ENCODE assay signal across 8 cellular contexts in genomic region chr1:184152502-184152901, GRCh38.
A peak's percentile ranks its signal among the peaks of the same experiment; 100 is the strongest.
DNase-seq lines count a peak whose midpoint lies in the region; ATAC-seq and TF ChIP-seq lines count a peak whose summit lies in the region.

No MANE protein-coding gene starts in this region.

- TF ChIP-seq CTCF in SK-N-SH (IDR thresholded peaks at IDR 0.05) (no peak), fibroblast of mammary gland (conservative IDR thresholded peaks at IDR 0.05; ENCODE audit: control insufficient read depth, insufficient read depth, low read depth, low read length) (no peak)

- H3K9me2 ChIP-seq in SK-N-SH, result no peaks in the 10 kb centered on the region

- H3K9me3 ChIP-seq in SK-N-SH (no peaks in the 10 kb centered on the region), trophoblast cell (ENCODE audit: insufficient read depth, low read depth, low read length) (no peaks in the 10 kb centered on the region)

- H3K27ac ChIP-seq in SK-N-SH (ENCODE audit: low read depth in 2 of 2, low read length in 1 of 2), result peak overlapping the region in 1 of 2 experiments; percentile 40; a peak in 1 of 4 replicates
- no peak overlapping the region for H3K27ac ChIP-seq in trophoblast cell (ENCODE audit: low read depth, low read length)
- no peak overlapping the region for H3K27ac ChIP-seq in caudate nucleus (ENCODE audit: low read depth, low read length)

- H2BK5ac ChIP-seq in trophoblast cell (ENCODE audit: low read depth, low read length, poor library complexity), result no peak overlapping the region

- 55% methylated on average over 9 of the region's 9 CpGs for WGBS in SK-N-SH (ENCODE audit: low lambda C conversion rate)
- no CpG with 5 or more reads among the region's 9 CpGs for WGBS in trophoblast cell (ENCODE audit: extremely low coverage, insufficient coverage, insufficient read length)

- TF ChIP-seq RAD21 in SK-N-SH (IDR thresholded peaks at IDR 0.05; ENCODE audit: low read length), result no peak

- CTCF ChIA-PET in SK-N-SH (lab: Yijun Ruan, JAX), result no interaction called here

- H4K91ac ChIP-seq in trophoblast cell (ENCODE audit: low read depth, low read length), result no peak overlapping the region

- H3K79me2 ChIP-seq in SK-N-SH (ENCODE audit: insufficient read depth) (no peaks in the 10 kb centered on the region), trophoblast cell (ENCODE audit: control insufficient read depth, insufficient read depth, low read length, poor library complexity) (no peaks in the 10 kb centered on the region)

- no peak for TF ChIP-seq EP300 in SK-N-SH (IDR thresholded peaks at IDR 0.05; ENCODE audit: borderline replicate concordance in 1 of 2, low read depth in 1 of 2, low read length in 1 of 2)

- no peaks in the 10 kb centered on the region for H4K20me1 ChIP-seq in SK-N-SH (ENCODE audit: insufficient read depth)

- no peak for ATAC-seq in GM18868 (IDR thresholded peaks at IDR 0.05; ENCODE audit: unreplicated experiment)
- no peak for ATAC-seq in GM19463 (IDR thresholded peaks at IDR 0.05; ENCODE audit: unreplicated experiment)
- no peak for ATAC-seq in HG03432 (IDR thresholded peaks at IDR 0.05; ENCODE audit: unreplicated experiment)

- POLR2A ChIA-PET in SK-N-SH (lab: Yijun Ruan, JAX), result no interaction called here

- no peak overlapping the region for H3K14ac ChIP-seq in trophoblast cell (ENCODE audit: low read length)

- no peak overlapping the region for H4K12ac ChIP-seq in trophoblast cell (ENCODE audit: low read depth, low read length)

- no peak overlapping the region for H3K9ac ChIP-seq in SK-N-SH
- no peak overlapping the region for H3K9ac ChIP-seq in trophoblast cell (ENCODE audit: low read length)

- no peak overlapping the region for H3K18ac ChIP-seq in trophoblast cell (ENCODE audit: low read length)

- H3K27me3 ChIP-seq in SK-N-SH (ENCODE audit: insufficient read depth) (no peaks in the 10 kb centered on the region), trophoblast cell (ENCODE audit: insufficient read depth, low read length) (no peaks in the 10 kb centered on the region)

- peaks cover 6 to 38% of the 10 kb centered on the region in 2 experiments; a peak in 2 of 4 replicates for H3K4me1 ChIP-seq in SK-N-SH (ENCODE audit: control insufficient read depth in 1 of 2, insufficient read depth in 2 of 2, low read depth in 1 of 2, low read length in 1 of 2)
- peaks cover 3 to 6% of the 10 kb centered on the region in 2 experiments for H3K4me1 ChIP-seq in trophoblast cell (ENCODE audit: control insufficient read depth in 1 of 2, insufficient read depth in 2 of 2, low read length in 2 of 2)

- H2BK120ac ChIP-seq in trophoblast cell (ENCODE audit: insufficient read depth, low read length, poor library complexity), result no peak overlapping the region

- H3K4ac ChIP-seq in trophoblast cell (ENCODE audit: low read depth, low read length), result no peak overlapping the region

- peak; percentile 55 for DNase-seq in CD1c-positive myeloid dendritic cell (ENCODE audit: extremely low spot score)
- no peak for DNase-seq in SK-N-SH
- DNase-seq in fibroblast of mammary gland (ENCODE audit: low read depth), result peak; percentile 60
- peak; percentile 3 to 22 for DNase-seq in trophoblast cell
- DNase-seq in caudate nucleus (lab: John Stamatoyannopoulos, UW), result no peak

- no peaks in the 10 kb centered on the region for H3K36me3 ChIP-seq in SK-N-SH (replicated peaks in 1 of 2; ENCODE audit: control insufficient read depth in 1 of 2, insufficient read depth in 2 of 2, low read length in 1 of 2)
- H3K36me3 ChIP-seq in trophoblast cell (ENCODE audit: control insufficient read depth in 1 of 2, insufficient read depth in 2 of 2, low read length in 2 of 2), result no peaks in the 10 kb centered on the region

- no peak overlapping the region for H2BK12ac ChIP-seq in trophoblast cell (ENCODE audit: low read length)

- no peaks in the 10 kb centered on the region for H3K79me1 ChIP-seq in trophoblast cell (ENCODE audit: low read length)

- H3K4me3 ChIP-seq in SK-N-SH (ENCODE audit: low read depth in 2 of 2, low read length in 1 of 2) (no peak overlapping the region), fibroblast of mammary gland (ENCODE audit: control insufficient read depth, low read depth, low read length) (peak overlapping the region; percentile 38), trophoblast cell (ENCODE audit: low read depth, low read length) (no peak overlapping the region)

- H3K23ac ChIP-seq in trophoblast cell (ENCODE audit: low read length), result no peak overlapping the region

- H3F3A ChIP-seq in SK-N-SH (replicated peaks; ENCODE audit: insufficient read depth), result no peaks in the 10 kb centered on the region

- no peak overlapping the region for H2AK5ac ChIP-seq in trophoblast cell (ENCODE audit: low read length)

- peak overlapping the region; percentile 58; the same call in 1 of the 2 replicates for H2AFZ ChIP-seq in SK-N-SH (ENCODE audit: low read depth)
- H2AFZ ChIP-seq in trophoblast cell (ENCODE audit: insufficient read depth, low read length, poor library complexity), result no peak overlapping the region

- H4K8ac ChIP-seq in trophoblast cell (ENCODE audit: low read depth, low read length), result no peak overlapping the region

- H3K4me2 ChIP-seq in SK-N-SH (peak overlapping the region; percentile 55), trophoblast cell (ENCODE audit: low read length) (no peak overlapping the region)

TF ChIP-seq in SK-N-SH, 30 proteins besides CTCF, POLR2A, EP300 and RAD21:
- no peak for TF ChIP-seq GATA2 (CRISPR knock-in tag; IDR thresholded peaks at IDR 0.05)
- TF ChIP-seq TAF1 (IDR thresholded peaks at IDR 0.05; ENCODE audit: borderline replicate concordance, low read depth, low read length), result no peak
- no peak for TF ChIP-seq MAX (IDR thresholded peaks at IDR 0.05; ENCODE audit: low read depth)
- no peak for TF ChIP-seq RCOR1 (IDR thresholded peaks at IDR 0.05; ENCODE audit: low read length)
- TF ChIP-seq RFX5 (IDR thresholded peaks at IDR 0.05; ENCODE audit: low read length), result no peak
- TF ChIP-seq USF1 (IDR thresholded peaks at IDR 0.05; ENCODE audit: borderline replicate concordance, low read depth), result no peak
- no peak for TF ChIP-seq IRF3 (IDR thresholded peaks at IDR 0.05; ENCODE audit: low read depth, low read length)
- no peak for TF ChIP-seq MXI1 (IDR thresholded peaks at IDR 0.05; ENCODE audit: low read depth, low read length)
- no peak for TF ChIP-seq TEAD4 (IDR thresholded peaks at IDR 0.05; ENCODE audit: borderline replicate concordance, insufficient read depth)
- no peak for TF ChIP-seq YY1 (IDR thresholded peaks at IDR 0.05; ENCODE audit: low read depth)
- TF ChIP-seq ELF1 (IDR thresholded peaks at IDR 0.05), result no peak
- TF ChIP-seq FOXJ3 (CRISPR knock-in tag; IDR thresholded peaks at IDR 0.05), result no peak

Comparison
In these comparisons a context has a peak if more than half of its experiments do, and no peak if none do; other contexts are left out.
1. DNase-seq: peak in CD1c-positive myeloid dendritic cell (single experiment), fibroblast of mammary gland (single experiment) and trophoblast cell (2 of 2); none in SK-N-SH (single experiment) and caudate nucleus (0 of 61).